25 cellular contexts compared by ENCODE assay signal in genomic region chr19:5445667-5446066, GRCh38. TPM values are rescaled to one million over a fixed set of nuclear protein-coding genes. Genes with fewer than 3 reads are reported as not detected.
DNase-seq lines count a peak whose midpoint lies in the region; ATAC-seq and TF ChIP-seq lines count a peak whose summit lies in the region.
"Had no signal": no experiment of that assay in that cellular context is flagged by ENCODE, and none has a peak within 500 bp of the region (broad histone marks: within the 10 kb centered on the region; RNA-seq: fewer than 3 reads in every experiment).

No MANE protein-coding gene starts in this region.

- TF ChIP-seq CTCF in WTC11 (IDR thresholded peaks at IDR 0.05) (no peak), endothelial cell (IDR thresholded peaks at IDR 0.05; ENCODE audit: unreplicated experiment) (no peak)

- POLR2A ChIA-PET in HEK293T (lab: Yijun Ruan, JAX) = no interaction called here
- POLR2A ChIA-PET in WTC11 (lab: Charles Lee) = interaction anchor here (0.7 to 1.0 kb wide), 2 partner anchors 9 to 153 kb away, joined by 3 to 12 read pairs; no protein-coding TSS in a partner anchor

- H3K4me3 ChIP-seq in effector memory CD4-positive, alpha-beta T cell (ENCODE audit: insufficient read depth, low read depth, low read length, poor library complexity, severe bottlenecking) = no peak overlapping the region
- H3K4me3 ChIP-seq: body of pancreas, Peyer's patch, psoas muscle, smooth muscle cell had no signal

- peaks cover 2% of the 10 kb centered on the region; the same call in 1 of the 2 replicates for H3K4me1 Mint-ChIP-seq in WTC11
- H3K4me1 Mint-ChIP-seq in endothelial cell (ENCODE audit: unreplicated experiment) = no peaks in the 10 kb centered on the region
- H3K4me1 Mint-ChIP-seq: CD4-positive, CD25-positive, alpha-beta regulatory T cell; nephron had no signal

- no peaks in the 10 kb centered on the region for H3K27me3 ChIP-seq in effector memory CD4-positive, alpha-beta T cell (replicated peaks; ENCODE audit: control insufficient read depth, insufficient read depth, low read length, poor library complexity, severe bottlenecking)
- H3K27me3 ChIP-seq: Peyer's patch had no signal

- no peak overlapping the region for H3K27ac Mint-ChIP-seq in WTC11
- no peak overlapping the region for H3K27ac Mint-ChIP-seq in endothelial cell (ENCODE audit: unreplicated experiment)
- H3K27ac Mint-ChIP-seq: activated naive CD8-positive, alpha-beta T cell; CD4-positive, CD25-positive, alpha-beta regulatory T cell; nephron; stimulated activated naive CD8-positive, alpha-beta T cell treated with anti-CD3 and anti-CD28 coated beads, Interleukin-15, amount 100 ng/mL, for 72 hours had no signal

- H3K27ac ChIP-seq in effector memory CD4-positive, alpha-beta T cell (ENCODE audit: insufficient read depth, low read length, poor library complexity, severe bottlenecking) = no peak overlapping the region
- H3K27ac ChIP-seq: body of pancreas, Peyer's patch, psoas muscle had no signal

- peaks cover 20% of the 10 kb centered on the region for H3K27me3 Mint-ChIP-seq in WTC11 (ENCODE audit: low read depth)
- H3K27me3 Mint-ChIP-seq in endothelial cell (ENCODE audit: unreplicated experiment) = peaks cover 5% of the 10 kb centered on the region

- H3K4me3 Mint-ChIP-seq in WTC11 (no peak overlapping the region), endothelial cell (ENCODE audit: unreplicated experiment) (no peak overlapping the region)
- H3K4me3 Mint-ChIP-seq: activated naive CD8-positive, alpha-beta T cell; CD4-positive, CD25-positive, alpha-beta regulatory T cell; nephron; stimulated activated naive CD8-positive, alpha-beta T cell treated with anti-CD3 and anti-CD28 coated beads, Interleukin-15, amount 100 ng/mL, for 72 hours had no signal

- no peaks in the 10 kb centered on the region for H3K36me3 ChIP-seq in effector memory CD4-positive, alpha-beta T cell (ENCODE audit: control insufficient read depth, insufficient read depth, low read length)
- H3K36me3 ChIP-seq: Peyer's patch had no signal

- H3K9me3 Mint-ChIP-seq in WTC11 = no peaks in the 10 kb centered on the region
- H3K9me3 Mint-ChIP-seq in endothelial cell (ENCODE audit: unreplicated experiment) = no peaks in the 10 kb centered on the region
- H3K9me3 Mint-ChIP-seq: stimulated activated naive CD8-positive, alpha-beta T cell treated with anti-CD3 and anti-CD28 coated beads, Interleukin-15, amount 100 ng/mL, for 72 hours had no signal

- no peaks in the 10 kb centered on the region for H3K4me1 ChIP-seq in effector memory CD4-positive, alpha-beta T cell (ENCODE audit: control insufficient read depth, insufficient read depth, low read length, poor library complexity, severe bottlenecking)
- H3K4me1 ChIP-seq: body of pancreas, Peyer's patch, psoas muscle had no signal

- DNase-seq in NCI-H82 (lab: John Stamatoyannopoulos, UW) = peak; percentile 60
- DNase-seq in NCI-H82 treated with DMSO at 0.1 percent for 48 hours (lab: John Stamatoyannopoulos, UW; ENCODE audit: unreplicated experiment) = no peak
- no peak for DNase-seq in HEK293T (ENCODE audit: extremely low spot score)
- DNase-seq in WTC11 (ENCODE audit: low spot score) = no peak
- peak; percentile 18 for DNase-seq in iris pigment epithelial cell (ENCODE audit: low read depth)
- no peak for DNase-seq in endothelial cell (ENCODE audit: low spot score)
- DNase-seq in effector memory CD4-positive, alpha-beta T cell = no peak
- no peak for DNase-seq in T-helper 2 cell
- DNase-seq: 8988T; body of pancreas; CD4-positive, CD25-positive, alpha-beta regulatory T cell; cortex of kidney; DMS79; foreskin melanocyte; NCI-H774; Peyer's patch; psoas muscle; stimulated activated CD4-positive, alpha-beta T cell treated with anti-CD3 and anti-CD28 coated beads, Interleukin-4, amount 100 ng/mL, for 1 hour; stimulated activated naive CD8-positive, alpha-beta T cell treated with anti-CD3 and anti-CD28 coated beads, Interleukin-15, amount 100 ng/mL, for 72 hours had no signal

- H3K36me3 Mint-ChIP-seq in WTC11 (no peaks in the 10 kb centered on the region), endothelial cell (ENCODE audit: low read depth, unreplicated experiment) (no peaks in the 10 kb centered on the region)
- H3K36me3 Mint-ChIP-seq: activated naive CD8-positive, alpha-beta T cell; CD4-positive, CD25-positive, alpha-beta regulatory T cell had no signal

- no peaks in the 10 kb centered on the region for H3K9me3 ChIP-seq in effector memory CD4-positive, alpha-beta T cell (ENCODE audit: control insufficient read depth, low read length)
- H3K9me3 ChIP-seq: body of pancreas, Peyer's patch, psoas muscle had no signal

- CTCF ChIA-PET in HEK293T (lab: Yijun Ruan, JAX) = interaction anchor here (0.7 kb wide), 1 partner anchor 9 kb away, joined by 3 read pairs; no protein-coding TSS in a partner anchor
- CTCF ChIA-PET in WTC11 (lab: Charles Lee) = no interaction called here

- no peak for ATAC-seq in WTC11
- ATAC-seq: body of pancreas; psoas muscle; stimulated activated naive CD8-positive, alpha-beta T cell treated with anti-CD3 and anti-CD28 coated beads, Interleukin-15, amount 100 ng/mL, for 72 hours had no signal

TF ChIP-seq in HEK293T, 16 proteins besides CTCF, POLR2A, EP300 and RAD21:
- no peak for TF ChIP-seq ELF4 (IDR thresholded peaks at IDR 0.05)
- peak; percentile 29; the same call in 1 of the 2 replicates for TF ChIP-seq PKNOX1 (IDR thresholded peaks at IDR 0.05)

TF ChIP-seq in WTC11, 78 proteins besides CTCF, POLR2A, EP300 and RAD21:
- TF ChIP-seq GTF2I (CRISPR knock-in tag; conservative IDR thresholded peaks at IDR 0.05) (peak; percentile 58; the same call in 1 of the 2 replicates), RELA (CRISPR knock-in tag; IDR thresholded peaks at IDR 0.05; ENCODE audit: borderline replicate concordance) (no peak), PRRX2 (CRISPR knock-in tag; IDR thresholded peaks at IDR 0.05) (no peak), TCF7 (CRISPR knock-in tag; IDR thresholded peaks at IDR 0.05; ENCODE audit: low read depth) (no peak)
- TF ChIP-seq, protein P1, sequence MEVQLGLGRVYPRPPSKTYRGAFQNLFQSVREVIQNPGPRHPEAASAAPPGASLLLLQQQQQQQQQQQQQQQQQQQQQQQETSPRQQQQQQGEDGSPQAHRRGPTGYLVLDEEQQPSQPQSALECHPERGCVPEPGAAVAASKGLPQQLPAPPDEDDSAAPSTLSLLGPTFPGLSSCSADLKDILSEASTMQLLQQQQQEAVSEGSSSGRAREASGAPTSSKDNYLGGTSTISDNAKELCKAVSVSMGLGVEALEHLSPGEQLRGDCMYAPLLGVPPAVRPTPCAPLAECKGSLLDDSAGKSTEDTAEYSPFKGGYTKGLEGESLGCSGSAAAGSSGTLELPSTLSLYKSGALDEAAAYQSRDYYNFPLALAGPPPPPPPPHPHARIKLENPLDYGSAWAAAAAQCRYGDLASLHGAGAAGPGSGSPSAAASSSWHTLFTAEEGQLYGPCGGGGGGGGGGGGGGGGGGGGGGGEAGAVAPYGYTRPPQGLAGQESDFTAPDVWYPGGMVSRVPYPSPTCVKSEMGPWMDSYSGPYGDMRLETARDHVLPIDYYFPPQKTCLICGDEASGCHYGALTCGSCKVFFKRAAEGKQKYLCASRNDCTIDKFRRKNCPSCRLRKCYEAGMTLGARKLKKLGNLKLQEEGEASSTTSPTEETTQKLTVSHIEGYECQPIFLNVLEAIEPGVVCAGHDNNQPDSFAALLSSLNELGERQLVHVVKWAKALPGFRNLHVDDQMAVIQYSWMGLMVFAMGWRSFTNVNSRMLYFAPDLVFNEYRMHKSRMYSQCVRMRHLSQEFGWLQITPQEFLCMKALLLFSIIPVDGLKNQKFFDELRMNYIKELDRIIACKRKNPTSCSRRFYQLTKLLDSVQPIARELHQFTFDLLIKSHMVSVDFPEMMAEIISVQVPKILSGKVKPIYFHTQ (CRISPR knock-in tag; IDR thresholded peaks at IDR 0.05) = no peak

RNA-seq across cellular contexts. Expression of gene ZNRF4, which starts 9.6 kb away (rescaled TPM):
- not detected in 3 replicates for total RNA-seq in WTC11 (2021)
- not detected for total RNA-seq in endothelial cell (ENCODE audit: unreplicated experiment)
- total RNA-seq: activated CD8-positive, alpha-beta memory T cell treated with anti-CD3 and anti-CD28 coated beads for 36 hours; body of pancreas; CD4-positive, CD25-positive, alpha-beta regulatory T cell; LHCN-M2; Peyer's patch; psoas muscle; smooth muscle cell; ureter had no signal

Comparison
In these comparisons a context has a peak if more than half of its experiments do, and no peak if none do; other contexts are left out.
1. DNase-seq: peak in NCI-H82 (single experiment) and iris pigment epithelial cell (single experiment); none in NCI-H82 treated with DMSO at 0.1 percent for 48 hours (single experiment), HEK293T (single experiment), WTC11 (single experiment), endothelial cell (single experiment), effector memory CD4-positive, alpha-beta T cell (0 of 3) and T-helper 2 cell (0 of 5).